Comparison of ENCODE assay signal across 1 cellular context in the genomic region with DNA sequence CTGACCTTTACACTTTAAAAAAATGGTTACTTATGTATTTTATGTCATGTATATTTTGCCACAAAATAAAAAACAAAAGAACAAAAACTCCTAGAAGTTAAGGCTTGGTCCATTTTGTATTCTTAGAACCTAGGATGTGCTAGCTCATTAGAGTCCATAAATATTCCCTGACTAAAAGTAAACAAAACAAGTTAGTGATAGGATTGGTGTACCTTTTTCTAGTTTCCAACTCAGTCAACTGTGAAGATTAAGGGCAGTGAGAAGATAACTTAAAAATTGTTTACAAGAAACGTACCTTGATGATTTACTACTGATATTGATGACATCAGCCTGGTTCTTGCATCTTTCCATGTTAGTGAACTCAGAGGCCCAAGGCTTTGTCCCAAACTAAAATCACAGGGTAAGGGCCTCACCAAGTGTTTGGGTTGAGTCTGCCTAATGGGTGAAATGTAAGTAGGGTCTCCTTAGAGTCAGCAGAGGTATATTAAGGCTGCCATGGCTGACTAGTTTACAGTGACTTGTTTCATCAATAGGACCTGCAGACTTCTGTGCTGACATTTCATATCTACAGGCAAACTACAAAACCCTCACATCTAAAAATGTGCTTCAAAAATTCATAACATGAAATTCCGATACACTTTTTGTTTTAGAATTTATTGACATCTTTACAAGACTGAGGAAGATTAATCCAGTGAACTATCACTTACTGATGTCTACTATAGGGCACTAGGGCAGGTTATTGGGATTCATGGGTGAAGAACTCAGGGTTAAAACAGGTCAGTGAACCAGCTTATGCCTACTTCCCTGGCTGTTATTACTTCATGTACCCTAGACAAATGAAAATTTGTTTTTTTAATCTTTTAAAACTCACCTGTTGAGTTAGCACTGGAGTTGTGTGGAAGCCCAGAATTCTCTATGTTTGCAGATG.
TF ChIP-seq lines count a peak whose summit lies in the region.

No MANE protein-coding gene starts in this region.

TF ChIP-seq in K562, 482 proteins besides CTCF, POLR2A, EP300 and RAD21:
- TF ChIP-seq LARP7 (IDR thresholded peaks at IDR 0.05) (no peak), HNRNPUL1 (IDR thresholded peaks at IDR 0.05; ENCODE audit: low read length) (no peak), ZKSCAN1 (IDR thresholded peaks at IDR 0.05; ENCODE audit: low read depth, low read length) (no peak), E4F1 (CRISPR knock-in tag; IDR thresholded peaks at IDR 0.05; ENCODE audit: borderline replicate concordance) (no peak), NELFE (IDR thresholded peaks at IDR 0.05; ENCODE audit: insufficient read depth, insufficient read length) (no peak), ATF3 (IDR thresholded peaks at IDR 0.05) (peak; percentile 45; the same call in 1 of the 2 replicates), ATF3 (CRISPR knock-in tag; conservative IDR thresholded peaks at IDR 0.05) (no peak), MAFK (IDR thresholded peaks at IDR 0.05; ENCODE audit: low read length) (no peak), PHF21A (IDR thresholded peaks at IDR 0.05; ENCODE audit: borderline replicate concordance, low read depth) (no peak), PTRF (tag; IDR thresholded peaks at IDR 0.05) (no peak), HCFC1 (IDR thresholded peaks at IDR 0.05; ENCODE audit: low read depth, low read length) (no peak), TAF15 (IDR thresholded peaks at IDR 0.05; ENCODE audit: low read depth, low read length) (no peak), CREB1 (IDR thresholded peaks at IDR 0.05) (no peak), CREB1 (CRISPR knock-in tag; IDR thresholded peaks at IDR 0.05) (no peak), ZNF695 (CRISPR knock-in tag; IDR thresholded peaks at IDR 0.05) (no peak), ZNF282 (CRISPR knock-in tag; IDR thresholded peaks at IDR 0.05) (no peak), ZNF778 (CRISPR knock-in tag; IDR thresholded peaks at IDR 0.05) (no peak), PBX2 (CRISPR knock-in tag; IDR thresholded peaks at IDR 0.05; ENCODE audit: low read depth) (no peak), PBX2 (tag; conservative IDR thresholded peaks at IDR 0.05; ENCODE audit: low read depth) (0 out of 2 replicates have a peak, but pooled peaks have one; percentile 35), BRF2 (IDR thresholded peaks at IDR 0.05; ENCODE audit: borderline replicate concordance, insufficient read depth, insufficient read length) (no peak), POU5F1 (IDR thresholded peaks at IDR 0.05; ENCODE audit: borderline replicate concordance, low read depth, low read length, partially characterized antibody) (no peak), JUND (IDR thresholded peaks at IDR 0.05; ENCODE audit: borderline replicate concordance, low read depth, low read length) (no peak), JUND (tag; IDR thresholded peaks at IDR 0.05; ENCODE audit: borderline replicate concordance, low read depth, low read length) (peak; percentile 22; the same call in 1 of the 3 replicates), KLF13 (tag; IDR thresholded peaks at IDR 0.05; ENCODE audit: borderline replicate concordance, low read depth) (no peak), ZBTB40 (IDR thresholded peaks at IDR 0.05) (no peak), ZBTB40 (CRISPR knock-in tag; IDR thresholded peaks at IDR 0.05) (no peak), MEIS2 (IDR thresholded peaks at IDR 0.05; ENCODE audit: partially characterized antibody) (peak; percentile 71), SRSF3 (IDR thresholded peaks at IDR 0.05; ENCODE audit: insufficient read depth, low read length) (no peak)
- TF ChIP-seq, protein P1, sequence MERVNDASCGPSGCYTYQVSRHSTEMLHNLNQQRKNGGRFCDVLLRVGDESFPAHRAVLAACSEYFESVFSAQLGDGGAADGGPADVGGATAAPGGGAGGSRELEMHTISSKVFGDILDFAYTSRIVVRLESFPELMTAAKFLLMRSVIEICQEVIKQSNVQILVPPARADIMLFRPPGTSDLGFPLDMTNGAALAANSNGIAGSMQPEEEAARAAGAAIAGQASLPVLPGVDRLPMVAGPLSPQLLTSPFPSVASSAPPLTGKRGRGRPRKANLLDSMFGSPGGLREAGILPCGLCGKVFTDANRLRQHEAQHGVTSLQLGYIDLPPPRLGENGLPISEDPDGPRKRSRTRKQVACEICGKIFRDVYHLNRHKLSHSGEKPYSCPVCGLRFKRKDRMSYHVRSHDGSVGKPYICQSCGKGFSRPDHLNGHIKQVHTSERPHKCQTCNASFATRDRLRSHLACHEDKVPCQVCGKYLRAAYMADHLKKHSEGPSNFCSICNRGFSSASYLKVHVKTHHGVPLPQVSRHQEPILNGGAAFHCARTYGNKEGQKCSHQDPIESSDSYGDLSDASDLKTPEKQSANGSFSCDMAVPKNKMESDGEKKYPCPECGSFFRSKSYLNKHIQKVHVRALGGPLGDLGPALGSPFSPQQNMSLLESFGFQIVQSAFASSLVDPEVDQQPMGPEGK (CRISPR knock-in tag; IDR thresholded peaks at IDR 0.05; ENCODE audit: borderline replicate concordance), result no peak
- TF ChIP-seq, protein P2, sequence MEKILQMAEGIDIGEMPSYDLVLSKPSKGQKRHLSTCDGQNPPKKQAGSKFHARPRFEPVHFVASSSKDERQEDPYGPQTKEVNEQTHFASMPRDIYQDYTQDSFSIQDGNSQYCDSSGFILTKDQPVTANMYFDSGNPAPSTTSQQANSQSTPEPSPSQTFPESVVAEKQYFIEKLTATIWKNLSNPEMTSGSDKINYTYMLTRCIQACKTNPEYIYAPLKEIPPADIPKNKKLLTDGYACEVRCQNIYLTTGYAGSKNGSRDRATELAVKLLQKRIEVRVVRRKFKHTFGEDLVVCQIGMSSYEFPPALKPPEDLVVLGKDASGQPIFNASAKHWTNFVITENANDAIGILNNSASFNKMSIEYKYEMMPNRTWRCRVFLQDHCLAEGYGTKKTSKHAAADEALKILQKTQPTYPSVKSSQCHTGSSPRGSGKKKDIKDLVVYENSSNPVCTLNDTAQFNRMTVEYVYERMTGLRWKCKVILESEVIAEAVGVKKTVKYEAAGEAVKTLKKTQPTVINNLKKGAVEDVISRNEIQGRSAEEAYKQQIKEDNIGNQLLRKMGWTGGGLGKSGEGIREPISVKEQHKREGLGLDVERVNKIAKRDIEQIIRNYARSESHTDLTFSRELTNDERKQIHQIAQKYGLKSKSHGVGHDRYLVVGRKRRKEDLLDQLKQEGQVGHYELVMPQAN (IDR thresholded peaks at IDR 0.05; ENCODE audit: borderline replicate concordance), result no peak
